In the genomic region with DNA sequence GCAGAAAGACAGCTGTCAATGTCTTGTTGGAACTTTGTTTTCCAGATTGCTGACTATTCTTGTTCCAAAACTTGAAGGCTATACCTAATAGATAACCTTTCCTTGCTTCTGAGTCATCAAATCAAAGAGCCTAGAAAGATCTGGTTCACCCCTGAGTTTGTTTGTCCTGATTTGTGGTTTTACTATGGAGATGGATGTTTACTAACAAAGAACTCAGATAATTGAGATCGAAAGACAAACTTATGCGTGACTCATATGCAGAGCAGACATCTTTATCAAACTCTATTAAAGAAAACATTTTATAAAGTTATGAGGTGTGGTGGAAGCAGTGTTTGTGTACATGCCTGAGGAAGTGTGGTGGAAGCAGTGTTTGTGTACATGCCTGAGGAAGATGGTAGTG, we compare ENCODE assay signal across 25 cellular contexts.
"Had no signal": no experiment of that assay in that cellular context is flagged by ENCODE, and none has a peak within 500 bp of the region (broad histone marks: within the 10 kb centered on the region; RNA-seq: fewer than 3 reads in every experiment).

No MANE protein-coding gene starts in this region.

- DNase-seq: activated CD4-positive, alpha-beta memory T cell treated with anti-CD3 and anti-CD28 coated beads for 36 hours; activated CD4-positive, alpha-beta T cell treated with anti-CD3 and anti-CD28 coated beads, Interleukin-2, amount 10 ng/mL, durations not matched to agents 7 days and 5 days; activated CD4-positive, CD25-positive, alpha-beta regulatory T cell; activated CD8-positive, alpha-beta memory T cell treated with anti-CD3 and anti-CD28 coated beads for 24 hours; activated gamma-delta T cell treated with Interleukin-2 at 50 U/mL for 16 hours; activated naive CD4-positive, alpha-beta T cell treated with anti-CD3 and anti-CD28 coated beads, Interleukin-2, amount 50 U/mL, for 16 hours; activated naive CD8-positive, alpha-beta T cell treated with anti-CD3 and anti-CD28 coated beads, Interleukin-2, amount 10 ng/mL, durations not matched to agents 7 days and 5 days; activated T-cell treated with anti-CD3 and anti-CD28 coated beads, Interleukin-2, amount 50 U/mL, for 48 hours; aorta; central memory CD4-positive, alpha-beta T cell; Karpas-422; NCI-H1092; NCI-H1417 treated with DMSO at 0.1 percent for 48 hours; NCI-H1694; NCI-H2029 treated with DMSO at 0.1 percent for 48 hours; NCI-H510A treated with DMSO at 0.1 percent for 48 hours; NCI-H69; SHP77 treated with DMSO at 0.1 percent for 48 hours; T1000 had no signal

- H3K27me3 ChIP-seq: adrenal gland had no signal

- H3K4me2 ChIP-seq: PC-9 had no signal

- FAIRE-seq: bronchial epithelial cell, TTC549 had no signal

- H3K4me3 Mint-ChIP-seq: activated CD4-positive, alpha-beta memory T cell treated with anti-CD3 and anti-CD28 coated beads for 36 hours; activated CD4-positive, alpha-beta T cell treated with anti-CD3 and anti-CD28 coated beads, Interleukin-2, amount 10 ng/mL, durations not matched to agents 7 days and 5 days; activated naive CD8-positive, alpha-beta T cell treated with anti-CD3 and anti-CD28 coated beads, Interleukin-2, amount 10 ng/mL, durations not matched to agents 7 days and 5 days had no signal

- H3K4me1 Mint-ChIP-seq: activated CD4-positive, alpha-beta T cell treated with anti-CD3 and anti-CD28 coated beads, Interleukin-2, amount 10 ng/mL, durations not matched to agents 7 days and 5 days; activated naive CD8-positive, alpha-beta T cell treated with anti-CD3 and anti-CD28 coated beads, Interleukin-2, amount 10 ng/mL, durations not matched to agents 7 days and 5 days had no signal

- H2AFZ ChIP-seq: PC-9 had no signal

- H3K27ac ChIP-seq: PC-9, VCaP had no signal

- H3K36me3 ChIP-seq: adrenal gland had no signal

- H3K27me3 Mint-ChIP-seq: activated CD4-positive, alpha-beta memory T cell treated with anti-CD3 and anti-CD28 coated beads for 36 hours; activated CD4-positive, alpha-beta T cell treated with anti-CD3 and anti-CD28 coated beads, Interleukin-2, amount 10 ng/mL, durations not matched to agents 7 days and 5 days; activated naive CD8-positive, alpha-beta T cell treated with anti-CD3 and anti-CD28 coated beads, Interleukin-2, amount 10 ng/mL, durations not matched to agents 7 days and 5 days had no signal

- H3K27ac Mint-ChIP-seq: activated CD4-positive, alpha-beta memory T cell treated with anti-CD3 and anti-CD28 coated beads for 36 hours; activated CD4-positive, alpha-beta T cell treated with anti-CD3 and anti-CD28 coated beads, Interleukin-2, amount 10 ng/mL, durations not matched to agents 7 days and 5 days; activated naive CD8-positive, alpha-beta T cell treated with anti-CD3 and anti-CD28 coated beads, Interleukin-2, amount 10 ng/mL, durations not matched to agents 7 days and 5 days; activated T-helper 2 cell treated with anti-CD3 and anti-CD28 coated beads, Interferon-gamma antibody, Interleukin-2, Interleukin-4, amounts not matched to agents 10 μg/mL and 5 μg/mL and 100 μg/mL, durations not matched to agents 14 hours and 24 hours and 36 hours had no signal

- H3K4me3 ChIP-seq: PC-9 had no signal
